Comparison of ENCODE assay signal across 8 cellular contexts in genomic region chr7:100120518-100121085, GRCh38. TPM values are rescaled to one million over a fixed set of nuclear protein-coding genes. Genes with fewer than 3 reads are reported as not detected.
A peak's percentile ranks its signal among the peaks of the same experiment; 100 is the strongest.
DNase-seq lines count a peak whose midpoint lies in the region; ATAC-seq, FAIRE-seq and TF ChIP-seq lines count a peak whose summit lies in the region.

No MANE protein-coding gene starts in this region.

- H3K4me1 Mint-ChIP-seq in activated T-cell treated with anti-CD3 and anti-CD28 coated beads, Interleukin-2, amount 50 U/mL, for 72 hours (ENCODE audit: low read depth) = peaks cover 35% of the 10 kb centered on the region
- peaks cover 6% of the 10 kb centered on the region for H3K4me1 Mint-ChIP-seq in astrocyte (ENCODE audit: low read depth, unreplicated experiment)

- H2AFZ ChIP-seq in astrocyte (ENCODE audit: low read depth, low read length) = peak overlapping the region; percentile 85

- H3K4me2 ChIP-seq in astrocyte (ENCODE audit: low read length) = peak overlapping the region; percentile 89

- TF ChIP-seq POLR2A in right lobe of liver (IDR thresholded peaks at IDR 0.05) (no peak), upper lobe of left lung (IDR thresholded peaks at IDR 0.05) (no peak)

- H3K4me1 ChIP-seq in astrocyte (ENCODE audit: insufficient read depth, low read length) = peaks cover 15% of the 10 kb centered on the region
- H3K4me1 ChIP-seq in right lobe of liver = peaks cover 0 to 21% (median 2%) of the 10 kb centered on the region in 4 donors
- H3K4me1 ChIP-seq in upper lobe of left lung = peaks cover 16 to 36% (median 18%) of the 10 kb centered on the region in 4 donors

- 54% methylated on average over 4 of the region's 4 CpGs for WGBS in right lobe of liver (ENCODE audit: insufficient coverage, low coverage, low lambda C conversion rate, missing lambda C conversion rate)
- 60 to 69% methylated on average over 4 of the region's 4 CpGs for WGBS in upper lobe of left lung, 2 donors

- H3K27ac ChIP-seq in astrocyte (ENCODE audit: low read depth, low read length) (peak overlapping the region; percentile 94), right lobe of liver (peak overlapping the region in 2 of 3 donors; percentile 2 to 95), upper lobe of left lung (peak overlapping the region; percentile 79 to 89 (median 86))

- no peaks in the 10 kb centered on the region for H3K36me3 Mint-ChIP-seq in activated T-cell treated with anti-CD3 and anti-CD28 coated beads, Interleukin-2, amount 50 U/mL, for 72 hours (ENCODE audit: insufficient read depth in 2 of 2)
- peaks cover 8% of the 10 kb centered on the region for H3K36me3 Mint-ChIP-seq in astrocyte (ENCODE audit: low read depth, unreplicated experiment)

- TF ChIP-seq CTCF in astrocyte (IDR thresholded peaks at IDR 0.05; ENCODE audit: insufficient read depth, low read depth, low read length) (no peak), right lobe of liver (IDR thresholded peaks at IDR 0.05) (no peak), upper lobe of left lung (IDR thresholded peaks at IDR 0.05) (no peak)

- H3K9ac ChIP-seq in astrocyte (ENCODE audit: low read length) = peak overlapping the region; percentile 88

- no peaks in the 10 kb centered on the region for H3K9me3 Mint-ChIP-seq in activated T-cell treated with anti-CD3 and anti-CD28 coated beads, Interleukin-2, amount 50 U/mL, for 72 hours
- peaks cover 2% of the 10 kb centered on the region for H3K9me3 Mint-ChIP-seq in astrocyte (ENCODE audit: unreplicated experiment)

- ATAC-seq in activated T-cell treated with anti-CD3 and anti-CD28 coated beads, Interleukin-2, amount 50 U/mL, for 72 hours (replicated peaks in 1 of 2) = no peak
- no peak for ATAC-seq in right lobe of liver
- ATAC-seq in upper lobe of left lung (ENCODE audit: low FRiP score in 2 of 2) = no peak
- ATAC-seq in HG03108 (IDR thresholded peaks at IDR 0.05; ENCODE audit: unreplicated experiment) = no peak
- ATAC-seq in GM19395 (IDR thresholded peaks at IDR 0.05; ENCODE audit: unreplicated experiment) = no peak
- no peak for ATAC-seq in left lobe of liver

- H3K27me3 ChIP-seq in astrocyte (ENCODE audit: insufficient read depth, low read length) (no peaks in the 10 kb centered on the region), right lobe of liver (no peaks in the 10 kb centered on the region), upper lobe of left lung (no peaks in the 10 kb centered on the region)

- H3K79me2 ChIP-seq in astrocyte (ENCODE audit: insufficient read depth, low read length) = peaks cover 20% of the 10 kb centered on the region

- no peak for DNase-seq in activated T-cell treated with anti-CD3 and anti-CD28 coated beads, Interleukin-2, amount 50 U/mL, for 72 hours
- no peak for DNase-seq in activated T-cell treated with anti-CD3 and anti-CD28 coated beads for 4 hours
- no peak for DNase-seq in astrocyte (ENCODE audit: low read depth)
- no peak for DNase-seq in right lobe of liver
- no peak for DNase-seq in upper lobe of left lung
- DNase-seq in left lobe of liver (ENCODE audit: low spot score) = no peak

- H3K36me3 ChIP-seq in astrocyte (ENCODE audit: insufficient read depth, low read length) (peaks cover 2% of the 10 kb centered on the region), right lobe of liver (no peaks in the 10 kb centered on the region), upper lobe of left lung (peaks cover 0 to 6% (median 0%) of the 10 kb centered on the region in 4 donors)

- H3K4me3 ChIP-seq in astrocyte (ENCODE audit: insufficient read depth, low read depth, low read length) (peak overlapping the region; percentile 89), right lobe of liver (peak overlapping the region in 2 of 3 donors; percentile 86 to 95), upper lobe of left lung (peak overlapping the region in 3 of 4 donors; percentile 54 to 91 (median 83))

- H3K4me3 Mint-ChIP-seq in activated T-cell treated with anti-CD3 and anti-CD28 coated beads, Interleukin-2, amount 50 U/mL, for 72 hours = peak overlapping the region; percentile 88 to 96
- peak overlapping the region; percentile 99 for H3K4me3 Mint-ChIP-seq in astrocyte (ENCODE audit: unreplicated experiment)

- peak overlapping the region; percentile 47 for H3K27ac Mint-ChIP-seq in activated T-cell treated with anti-CD3 and anti-CD28 coated beads, Interleukin-2, amount 50 U/mL, for 72 hours
- H3K27ac Mint-ChIP-seq in astrocyte (ENCODE audit: unreplicated experiment) = no peak overlapping the region

- no peak for FAIRE-seq in astrocyte (lab: Jason Lieb, UNC)

- no peak for TF ChIP-seq EP300 in upper lobe of left lung (IDR thresholded peaks at IDR 0.05)

- H3K9me3 ChIP-seq in astrocyte (ENCODE audit: insufficient read depth, low read depth, low read length) = no peaks in the 10 kb centered on the region
- no peaks in the 10 kb centered on the region for H3K9me3 ChIP-seq in right lobe of liver
- no peaks in the 10 kb centered on the region for H3K9me3 ChIP-seq in upper lobe of left lung

- intact Hi-C loops in right lobe of liver (cut with DNase I) = no loop called here

- H4K20me1 ChIP-seq in astrocyte (ENCODE audit: insufficient read depth, low read length) = no peaks in the 10 kb centered on the region

- no peaks in the 10 kb centered on the region for H3K27me3 Mint-ChIP-seq in activated T-cell treated with anti-CD3 and anti-CD28 coated beads, Interleukin-2, amount 50 U/mL, for 72 hours (ENCODE audit: low read depth)
- H3K27me3 Mint-ChIP-seq in astrocyte (ENCODE audit: low read depth, unreplicated experiment) = no peaks in the 10 kb centered on the region

RNA-seq across cellular contexts. Expression of gene CNPY4, which starts 1.2 kb away (rescaled TPM):
- 10 to 100 TPM; 11.1 to 18.8 TPM for total RNA-seq in activated T-cell treated with anti-CD3 and anti-CD28 coated beads, Interleukin-2, amount 50 U/mL, for 72 hours
- total RNA-seq in astrocyte (16.4 and 18.5 TPM in 2 replicates), right lobe of liver (1 to 10 TPM; 2.9 to 4.9 (median 3.9) TPM), upper lobe of left lung (10 to 100 TPM in 2 of 6 donors, 1 to 10 TPM in 4; 2.9 to 14.6 (median 6.5) TPM), left lobe of liver (2.4 TPM)

RNA-seq across cellular contexts. Expression of gene TAF6, which starts 1.4 kb away (rescaled TPM):
- total RNA-seq in activated T-cell treated with anti-CD3 and anti-CD28 coated beads, Interleukin-2, amount 50 U/mL, for 72 hours = 10 to 100 TPM; 76.7 to 88.1 TPM
- total RNA-seq in astrocyte = 35.7 and 47.0 TPM in 2 replicates
- 10 to 100 TPM; 11.1 to 27.2 (median 15.8) TPM for total RNA-seq in right lobe of liver
- total RNA-seq in upper lobe of left lung = 10 to 100 TPM; 33.4 to 76.5 (median 53.0) TPM
- 14.9 TPM for total RNA-seq in left lobe of liver

RNA-seq across cellular contexts. Expression of gene MBLAC1, which starts 6.2 kb away (rescaled TPM):
- 1 to 10 TPM; 3.2 to 3.4 TPM for total RNA-seq in activated T-cell treated with anti-CD3 and anti-CD28 coated beads, Interleukin-2, amount 50 U/mL, for 72 hours
- total RNA-seq in astrocyte (2.3 and 2.7 TPM in 2 replicates), right lobe of liver (1 to 10 TPM in 3 of 6 experiments, under 1 TPM in 3; 0.35 to 2.7 (median 1.1) TPM), upper lobe of left lung (10 to 100 TPM in 1 of 6 donors, 1 to 10 TPM in 5; 1.0 to 11.4 (median 3.3) TPM), left lobe of liver (0.78 TPM)

RNA-seq across cellular contexts. Expression of gene AP4M1, which starts 19.2 kb away (rescaled TPM):
- 10 to 100 TPM in 1 of 2 donors, 1 to 10 TPM in 1; 9.3 to 10.5 TPM for total RNA-seq in activated T-cell treated with anti-CD3 and anti-CD28 coated beads, Interleukin-2, amount 50 U/mL, for 72 hours
- total RNA-seq in astrocyte (14.7 and 15.5 TPM in 2 replicates), right lobe of liver (1 to 10 TPM; 2.7 to 7.3 (median 4.3) TPM), upper lobe of left lung (100 to 1,000 TPM in 1 of 6 donors, 10 to 100 TPM in 5; 17.3 to 142 (median 19.4) TPM), left lobe of liver (4.5 TPM)

RNA-seq across cellular contexts. Expression of gene MCM7, which starts 19.4 kb away (rescaled TPM):
- 100 to 1,000 TPM; 270 to 332 TPM for total RNA-seq in activated T-cell treated with anti-CD3 and anti-CD28 coated beads, Interleukin-2, amount 50 U/mL, for 72 hours
- 39.7 and 55.2 TPM in 2 replicates for total RNA-seq in astrocyte
- total RNA-seq in right lobe of liver = 10 to 100 TPM; 12.6 to 25.9 (median 20.8) TPM
- 10 to 100 TPM; 29.3 to 78.6 (median 44.1) TPM for total RNA-seq in upper lobe of left lung
- 17.7 TPM for total RNA-seq in left lobe of liver
